ENCODE assay signal across 8 cellular contexts in the genomic region with DNA sequence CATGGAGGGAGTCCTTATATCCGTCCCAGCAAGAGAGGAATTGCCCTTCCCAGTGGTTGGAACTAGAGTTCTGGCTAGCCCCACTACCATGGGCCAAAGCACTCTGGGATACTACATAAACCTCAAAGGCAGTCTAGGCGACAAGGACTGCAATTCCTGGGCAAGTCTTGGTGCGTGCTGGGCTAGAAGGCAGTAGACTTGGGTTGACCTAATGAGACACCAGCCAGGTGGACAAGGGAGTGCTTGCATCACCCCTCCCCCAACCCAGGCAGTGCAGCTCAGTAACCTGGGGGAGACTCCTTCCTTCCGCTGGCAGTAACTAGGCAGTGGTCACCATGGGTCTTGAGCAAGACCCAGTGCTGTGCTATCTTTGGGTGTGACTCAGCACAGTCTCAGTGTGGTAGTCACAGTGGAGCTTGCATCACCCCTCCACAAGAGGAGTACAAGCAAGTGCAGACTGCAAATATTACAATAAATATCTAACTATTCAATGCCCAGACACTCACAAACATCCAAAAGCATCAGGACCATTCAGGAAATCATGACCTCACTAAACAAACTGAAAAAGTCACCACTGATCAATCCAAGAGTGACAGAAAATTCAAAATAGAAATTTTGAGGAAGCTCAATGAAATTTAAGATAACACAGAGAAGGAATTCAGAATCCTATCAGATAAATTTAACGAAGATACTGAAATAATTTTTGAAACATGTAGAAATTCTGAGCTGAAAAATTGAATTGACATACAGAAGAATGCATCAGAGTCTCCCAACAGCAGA.
DNase-seq lines count a peak whose midpoint lies in the region; ATAC-seq and TF ChIP-seq lines count a peak whose summit lies in the region.

No MANE protein-coding gene starts in this region.

- peaks cover 2% of the 10 kb centered on the region for H3K9me3 Mint-ChIP-seq in glutamatergic neuron (ENCODE audit: unreplicated experiment)

- POLR2A ChIA-PET in Panc1 (lab: Charles Lee) = no interaction called here

- BruUV-seq in Panc1 (replicated peaks; lab: Mats Ljungman, UMichigan) = no TSS peak

- H3K4me3 Mint-ChIP-seq in glutamatergic neuron (ENCODE audit: unreplicated experiment) = no peak overlapping the region

- no peaks in the 10 kb centered on the region for H3K9me3 ChIP-seq in Panc1 (ENCODE audit: control insufficient read depth, insufficient read depth, low read depth, low read length)
- no peaks in the 10 kb centered on the region for H3K9me3 ChIP-seq in upper lobe of right lung

- CTCF ChIA-PET in Panc1 (lab: Charles Lee) = no interaction called here

- H3K36me3 Mint-ChIP-seq in glutamatergic neuron (ENCODE audit: unreplicated experiment) = no peaks in the 10 kb centered on the region

- H3K36me3 ChIP-seq in Panc1 (ENCODE audit: control insufficient read depth, insufficient read depth, low read length) (no peaks in the 10 kb centered on the region), upper lobe of right lung (no peaks in the 10 kb centered on the region)

- intact Hi-C loops in Panc1 (cut with micrococcal nuclease; ENCODE audit: unreplicated experiment) = no loop called here
- intact Hi-C loops in Right ventricle myocardium inferior (cut with DNase I) = no loop called here
- intact Hi-C loops in upper lobe of right lung (cut with DNase I) = no loop called here

- H3K4me1 Mint-ChIP-seq in glutamatergic neuron (ENCODE audit: low read depth, unreplicated experiment) = no peaks in the 10 kb centered on the region

- TF ChIP-seq CTCF in Panc1 (IDR thresholded peaks at IDR 0.05) (no peak), upper lobe of right lung (IDR thresholded peaks at IDR 0.05) (no peak), glutamatergic neuron (IDR thresholded peaks at IDR 0.05; ENCODE audit: partially characterized antibody, unreplicated experiment) (no peak)

- no peak overlapping the region for H3K27ac ChIP-seq in Panc1 (ENCODE audit: low read length)
- H3K27ac ChIP-seq in upper lobe of right lung = no peak overlapping the region

- H3K4me3 ChIP-seq in Panc1 (ENCODE audit: low read depth in 2 of 2, low read length in 2 of 2) (no peak overlapping the region), upper lobe of right lung (no peak overlapping the region)

- no peak overlapping the region for H3K27ac Mint-ChIP-seq in glutamatergic neuron (ENCODE audit: unreplicated experiment)

- no peaks in the 10 kb centered on the region for H3K27me3 ChIP-seq in Panc1 (ENCODE audit: control insufficient read depth, insufficient read depth, low read length)
- H3K27me3 ChIP-seq in upper lobe of right lung = no peaks in the 10 kb centered on the region

- H3K27me3 Mint-ChIP-seq in glutamatergic neuron (ENCODE audit: unreplicated experiment) = no peaks in the 10 kb centered on the region

- peak; percentile 85 for ATAC-seq in GM19023 (IDR thresholded peaks at IDR 0.05; ENCODE audit: unreplicated experiment)
- peak; percentile 91 for ATAC-seq in HG02973 (IDR thresholded peaks at IDR 0.05; ENCODE audit: unreplicated experiment)
- no peak for ATAC-seq in Panc1
- ATAC-seq in Right ventricle myocardium inferior = peak; percentile 78
- peak; percentile 99 for ATAC-seq in upper lobe of right lung

- DNase-seq in Panc1 (ENCODE audit: low read depth, low spot score) (peak; percentile 64), Right ventricle myocardium inferior (ENCODE audit: missing footprints) (no peak), upper lobe of right lung (peak; percentile 74), glutamatergic neuron (no peak), NCI-H345 treated with DMSO at 0.1 percent for 48 hours (lab: John Stamatoyannopoulos, UW; ENCODE audit: unreplicated experiment) (no peak)
- DNase-seq in stimulated activated CD4-positive, alpha-beta T cell treated with anti-CD3 and anti-CD28 coated beads, Interleukin-2, amount 100 ng/mL, for 48 hours = no peak

- in situ Hi-C loops in Panc1 (cut with HindIII; ENCODE audit: low pct_unique_long_range_greater_than_20kb, low sequenced_read_pairs) = no loop called here

- H3K4me1 ChIP-seq in Panc1 (ENCODE audit: control insufficient read depth, insufficient read depth, low read length) (no peaks in the 10 kb centered on the region), upper lobe of right lung (no peaks in the 10 kb centered on the region)

Comparison
In these comparisons a context has a peak if more than half of its experiments do, and no peak if none do; other contexts are left out.
1. DNase-seq: peak in Panc1 (single experiment) and upper lobe of right lung (single experiment); none in Right ventricle myocardium inferior (single experiment), stimulated activated CD4-positive, alpha-beta T cell treated with anti-CD3 and anti-CD28 coated beads, Interleukin-2, amount 100 ng/mL, for 48 hours (0 of 2), glutamatergic neuron (single experiment) and NCI-H345 treated with DMSO at 0.1 percent for 48 hours (single experiment).